Comparison of ENCODE assay signal across 15 cellular contexts in genomic region chr2:145194671-145195070, GRCh38.
DNase-seq lines count a peak whose midpoint lies in the region; ATAC-seq, FAIRE-seq and TF ChIP-seq lines count a peak whose summit lies in the region.
"Had no signal": no experiment of that assay in that cellular context is flagged by ENCODE, and none has a peak within 500 bp of the region (broad histone marks: within the 10 kb centered on the region; RNA-seq: fewer than 3 reads in every experiment).

No MANE protein-coding gene starts in this region.

- no peaks in the 10 kb centered on the region for H3K4me1 ChIP-seq in IMR-90 (ENCODE audit: control insufficient read depth, insufficient read depth, low read length)
- 0 out of 5 replicates have a peak, but pooled peaks cover 0 to 4% of the 10 kb centered on the region in 2 experiments for H3K4me1 ChIP-seq in K562 (replicated peaks in 1 of 2; ENCODE audit: control insufficient read depth in 2 of 2, insufficient read depth in 2 of 2, low read length in 2 of 2)
- H3K4me1 ChIP-seq: sigmoid colon, suprapubic skin had no signal

- no TSS peak for BruUV-seq in IMR-90 (replicated peaks; lab: Mats Ljungman, UMichigan)
- BruUV-seq in K562 (replicated peaks; lab: Mats Ljungman, UMichigan): no TSS peak

- H3K79me2 ChIP-seq in K562 (ENCODE audit: control insufficient read depth, insufficient read depth, low read length): no peaks in the 10 kb centered on the region

- no peak overlapping the region for H2AK9ac ChIP-seq in IMR-90 (replicated peaks; ENCODE audit: low read depth, low read length, poor library complexity)

- H3K9me3 Mint-ChIP-seq in stimulated activated naive CD8-positive, alpha-beta T cell treated with anti-CD3 and anti-CD28 coated beads, Interleukin-15, amount 100 ng/mL, for 72 hours: no peaks in the 10 kb centered on the region
- H3K9me3 Mint-ChIP-seq in stimulated activated naive B cell treated with anti-CD40 and anti-IgM and Interleukin-4, amounts not matched to agents 10 μg/mL and 1 μg/mL and 100 μg/mL, for 72 hours: peaks cover 0 to 4% of the 10 kb centered on the region in 2 donors

- H3K27me3 ChIP-seq in IMR-90 (ENCODE audit: control insufficient read depth, insufficient read depth, low read length): no peaks in the 10 kb centered on the region
- H3K27me3 ChIP-seq in K562 (ENCODE audit: control insufficient read depth in 2 of 2, insufficient read depth in 2 of 2, low read length in 2 of 2): no peaks in the 10 kb centered on the region
- H3K27me3 ChIP-seq: heart left ventricle, sigmoid colon, suprapubic skin had no signal

- H2BK15ac ChIP-seq in IMR-90 (ENCODE audit: low read depth, low read length): no peak overlapping the region

- H3K4me2 ChIP-seq in IMR-90 (ENCODE audit: low read depth, low read length) (no peak overlapping the region), K562 (ENCODE audit: insufficient read depth, low read length) (peak overlapping the region; percentile 41; the same call in 1 of the 2 replicates)

- H4K20me1 ChIP-seq in IMR-90 (ENCODE audit: insufficient read depth, low read length) (no peaks in the 10 kb centered on the region), K562 (replicated peaks; ENCODE audit: control insufficient read depth, insufficient read depth, low read length) (no peaks in the 10 kb centered on the region)

- WGBS in IMR-90 (ENCODE audit: extremely low coverage in 2 of 2, insufficient read length in 1 of 2), 2 experiments: no CpG with 5 or more reads among the region's 2 CpGs
- 28% methylated on average over 2 of the region's 2 CpGs for WGBS in K562 (ENCODE audit: insufficient coverage, low coverage, missing lambda C conversion rate)

- H2AK5ac ChIP-seq in IMR-90 (ENCODE audit: low read depth, low read length): no peak overlapping the region

- no peak for TF ChIP-seq RAD21 in IMR-90 (IDR thresholded peaks at IDR 0.05; ENCODE audit: low read length)
- no peak for TF ChIP-seq RAD21 in K562 (CRISPR knock-in tag; conservative IDR thresholded peaks at IDR 0.05 in 1 of 2, IDR thresholded peaks at IDR 0.05 in 1 of 2)

- no peak overlapping the region for H3K23ac ChIP-seq in IMR-90 (ENCODE audit: low read depth, low read length)

- no peak overlapping the region for H2BK20ac ChIP-seq in IMR-90 (ENCODE audit: low read depth, low read length)

- no peak overlapping the region for H2BK120ac ChIP-seq in IMR-90 (ENCODE audit: low read depth, low read length)

- no peaks in the 10 kb centered on the region for H3K27me3 Mint-ChIP-seq in stimulated activated naive CD8-positive, alpha-beta T cell treated with anti-CD3 and anti-CD28 coated beads, Interleukin-15, amount 100 ng/mL, for 72 hours
- H3K27me3 Mint-ChIP-seq in stimulated activated naive B cell treated with anti-CD40 and anti-IgM and Interleukin-4, amounts not matched to agents 10 μg/mL and 1 μg/mL and 100 μg/mL, for 72 hours: no peaks in the 10 kb centered on the region

- no peak overlapping the region for H2BK5ac ChIP-seq in IMR-90 (ENCODE audit: low read depth, low read length, poor library complexity, severe bottlenecking)

- H3K27ac ChIP-seq in IMR-90 (ENCODE audit: insufficient read depth, low read length) (no peak overlapping the region), K562 (ENCODE audit: extremely low read depth, low read depth, low read length) (no peak overlapping the region)
- H3K27ac ChIP-seq: heart left ventricle, sigmoid colon, suprapubic skin had no signal

- CTCF ChIA-PET in IMR-90 (lab: Yijun Ruan, JAX): no interaction called here
- CTCF ChIA-PET in K562 (lab: Yijun Ruan, JAX; ENCODE audit: low intra/inter-chr PET ratio): no interaction called here

- no peak for FAIRE-seq in K562 (lab: Jason Lieb, UNC)

- H3K36me3 ChIP-seq in IMR-90 (ENCODE audit: control insufficient read depth, insufficient read depth, low read length) (no peaks in the 10 kb centered on the region), K562 (ENCODE audit: control insufficient read depth, insufficient read depth, low read length) (no peaks in the 10 kb centered on the region)
- H3K36me3 ChIP-seq: heart left ventricle, sigmoid colon, suprapubic skin had no signal

- H3K79me1 ChIP-seq in IMR-90 (ENCODE audit: low read depth in 1 of 2, low read length in 2 of 2): no peaks in the 10 kb centered on the region

- no peak overlapping the region for H3K18ac ChIP-seq in IMR-90 (ENCODE audit: low read depth, low read length)

- H3K27ac Mint-ChIP-seq in stimulated activated naive CD8-positive, alpha-beta T cell treated with anti-CD3 and anti-CD28 coated beads, Interleukin-15, amount 100 ng/mL, for 72 hours: no peak overlapping the region
- H3K27ac Mint-ChIP-seq in stimulated activated naive B cell treated with anti-CD40 and anti-IgM and Interleukin-4, amounts not matched to agents 10 μg/mL and 1 μg/mL and 100 μg/mL, for 72 hours: no peak overlapping the region
- H3K27ac Mint-ChIP-seq: activated naive CD4-positive, alpha-beta T cell treated with anti-CD3 and anti-CD28 coated beads, Interleukin-2, amount 50 U/mL, for 72 hours had no signal

- no peak overlapping the region for H3K4me3 Mint-ChIP-seq in stimulated activated naive CD8-positive, alpha-beta T cell treated with anti-CD3 and anti-CD28 coated beads, Interleukin-15, amount 100 ng/mL, for 72 hours
- no peak overlapping the region for H3K4me3 Mint-ChIP-seq in stimulated activated naive B cell treated with anti-CD40 and anti-IgM and Interleukin-4, amounts not matched to agents 10 μg/mL and 1 μg/mL and 100 μg/mL, for 72 hours

- no peak for TF ChIP-seq POLR2A in IMR-90 (IDR thresholded peaks at IDR 0.05; ENCODE audit: low read depth, low read length)
- no peak for TF ChIP-seq POLR2A in K562 (conservative IDR thresholded peaks at IDR 0.05)

- H3K56ac ChIP-seq in IMR-90 (ENCODE audit: extremely low read depth, insufficient read depth, low read length): no peak overlapping the region

- H3K4me3 ChIP-seq in IMR-90 (ENCODE audit: insufficient read depth, low read depth, low read length) (no peak overlapping the region), K562 (no peak overlapping the region)
- H3K4me3 ChIP-seq: heart left ventricle, sigmoid colon, suprapubic skin had no signal

- H3K9me1 ChIP-seq in IMR-90 (ENCODE audit: insufficient read depth, low read length): no peaks in the 10 kb centered on the region
- no peaks in the 10 kb centered on the region for H3K9me1 ChIP-seq in K562 (ENCODE audit: control insufficient read depth, insufficient read depth, low read length)

- TF ChIP-seq EP300 in K562 (IDR thresholded peaks at IDR 0.05; ENCODE audit: low read length): no peak

- POLR2A ChIA-PET in IMR-90 (lab: Charles Lee; ENCODE audit: unreplicated experiment) (no interaction called here), K562 (lab: Yijun Ruan, JAX) (interaction anchor here (0.7 kb wide), 1 partner anchor 232 kb away, joined by 3 read pairs; no protein-coding TSS in a partner anchor)

- H3K4ac ChIP-seq in IMR-90 (ENCODE audit: low read depth, low read length): no peak overlapping the region

- no peak overlapping the region for H4K8ac ChIP-seq in IMR-90 (ENCODE audit: low read depth in 2 of 2, low read length in 2 of 2)

- H3K9me3 ChIP-seq in IMR-90 (ENCODE audit: control insufficient read depth, insufficient read depth, low read length): no peaks in the 10 kb centered on the region
- H3K9me3 ChIP-seq in K562 (replicated peaks; ENCODE audit: control insufficient read depth, insufficient read depth, low read depth, low read length): no peaks in the 10 kb centered on the region
- H3K9me3 ChIP-seq: heart left ventricle, sigmoid colon, suprapubic skin had no signal

- no peaks in the 10 kb centered on the region for H3K4me1 Mint-ChIP-seq in stimulated activated naive CD8-positive, alpha-beta T cell treated with anti-CD3 and anti-CD28 coated beads, Interleukin-15, amount 100 ng/mL, for 72 hours
- H3K4me1 Mint-ChIP-seq in stimulated activated naive B cell treated with anti-CD40 and anti-IgM and Interleukin-4, amounts not matched to agents 10 μg/mL and 1 μg/mL and 100 μg/mL, for 72 hours: peaks cover 4 to 7% of the 10 kb centered on the region in 2 donors

- peak overlapping the region; percentile 63 for H2AFZ ChIP-seq in IMR-90 (replicated peaks; ENCODE audit: low read length, poor library complexity)
- H2AFZ ChIP-seq in K562 (ENCODE audit: low read depth, low read length): peak overlapping the region; percentile 79

- H3K36me3 Mint-ChIP-seq in stimulated activated naive B cell treated with anti-CD40 and anti-IgM and Interleukin-4, amounts not matched to agents 10 μg/mL and 1 μg/mL and 100 μg/mL, for 72 hours: no peaks in the 10 kb centered on the region
- H3K36me3 Mint-ChIP-seq: activated naive CD4-positive, alpha-beta T cell treated with anti-CD3 and anti-CD28 coated beads, Interleukin-2, amount 50 U/mL, for 72 hours had no signal

- no peak overlapping the region for H3K9ac ChIP-seq in IMR-90 (ENCODE audit: low read depth, low read length)
- H3K9ac ChIP-seq in K562 (ENCODE audit: insufficient read depth in 1 of 2, low read depth in 2 of 2, low read length in 2 of 2): no peak overlapping the region

- ATAC-seq in IMR-90 (ENCODE audit: low read depth): no peak
- ATAC-seq in K562: no peak
- ATAC-seq in GM18498 (IDR thresholded peaks at IDR 0.05; ENCODE audit: unreplicated experiment): no peak
- no peak for ATAC-seq in stimulated activated naive CD8-positive, alpha-beta T cell treated with anti-CD3 and anti-CD28 coated beads, Interleukin-15, amount 100 ng/mL, for 72 hours
- no peak for ATAC-seq in stimulated activated naive B cell treated with anti-CD40 and anti-IgM and Interleukin-4, amounts not matched to agents 10 μg/mL and 1 μg/mL and 100 μg/mL, for 72 hours (replicated peaks)
- ATAC-seq: activated naive CD4-positive, alpha-beta T cell treated with anti-CD3 and anti-CD28 coated beads, Interleukin-2, amount 50 U/mL, for 72 hours; heart left ventricle; left cardiac atrium; SK-N-SH treated with all-trans-retinoic acid at 6 μM for 48 hours had no signal

- dilution Hi-C loops in IMR-90 (cut with HindIII; ENCODE audit: low sequenced_read_pairs, unreplicated experiment): no loop called here

- intact Hi-C loops in IMR-90 (cut with micrococcal nuclease) (no loop called here), K562 (cut with micrococcal nuclease) (no loop called here)

- no peak overlapping the region for H3K14ac ChIP-seq in IMR-90 (replicated peaks; ENCODE audit: low read depth, low read length)

- H4K91ac ChIP-seq in IMR-90 (ENCODE audit: insufficient read depth, low read depth, low read length): no peak overlapping the region

- DNase-seq in IMR-90: no peak
- DNase-seq in K562 (ENCODE audit: extremely low read depth in 1 of 4, low spot score in 3 of 4): no peak
- peak; percentile 45 for DNase-seq in iris pigment epithelial cell (ENCODE audit: low read depth)
- DNase-seq in smooth muscle cell of the brain vasculature (ENCODE audit: low read depth, low spot score): peak; percentile 4
- DNase-seq in stimulated activated naive CD8-positive, alpha-beta T cell treated with anti-CD3 and anti-CD28 coated beads, Interleukin-15, amount 100 ng/mL, for 72 hours: no peak
- DNase-seq in stimulated activated naive B cell treated with anti-CD40 and anti-IgM and Interleukin-4, amounts not matched to agents 10 μg/mL and 1 μg/mL and 100 μg/mL, for 72 hours: no peak
- DNase-seq: activated CD4-positive, alpha-beta T cell treated with anti-CD3 and anti-CD28 coated beads, Interleukin-2, amount 50 U/mL, for 1 hour; heart left ventricle; left cardiac atrium; sigmoid colon; stimulated activated CD4-positive, alpha-beta T cell treated with anti-CD3 and anti-CD28 coated beads, Interleukin-4, amount 100 ng/mL, for 1 hour had no signal

- TF ChIP-seq CTCF in IMR-90 (conservative IDR thresholded peaks at IDR 0.05; ENCODE audit: low read depth, low read length): no peak
- TF ChIP-seq CTCF in K562 (IDR thresholded peaks at IDR 0.05 in 2 of 3, conservative IDR thresholded peaks at IDR 0.05 in 1 of 3; ENCODE audit: insufficient read depth in 2 of 3, low read depth in 1 of 3, low read length in 3 of 3): no peak

- in situ Hi-C loops in IMR-90 (cut with MboI; ENCODE audit: low sequenced_read_pairs): no loop called here
- in situ Hi-C loops in K562 (cut with MboI): no loop called here

- H4K5ac ChIP-seq in IMR-90 (ENCODE audit: low read depth, low read length): no peak overlapping the region

Comparison
In these comparisons a context has a peak if more than half of its experiments do, and no peak if none do; other contexts are left out.
1. DNase-seq: peak in iris pigment epithelial cell (single experiment) and smooth muscle cell of the brain vasculature (single experiment); none in IMR-90 (single experiment), K562 (0 of 4), stimulated activated naive CD8-positive, alpha-beta T cell treated with anti-CD3 and anti-CD28 coated beads, Interleukin-15, amount 100 ng/mL, for 72 hours (0 of 2) and stimulated activated naive B cell treated with anti-CD40 and anti-IgM and Interleukin-4, amounts not matched to agents 10 μg/mL and 1 μg/mL and 100 μg/mL, for 72 hours (single experiment).